19 cellular contexts compared by ENCODE assay signal in the genomic region with DNA sequence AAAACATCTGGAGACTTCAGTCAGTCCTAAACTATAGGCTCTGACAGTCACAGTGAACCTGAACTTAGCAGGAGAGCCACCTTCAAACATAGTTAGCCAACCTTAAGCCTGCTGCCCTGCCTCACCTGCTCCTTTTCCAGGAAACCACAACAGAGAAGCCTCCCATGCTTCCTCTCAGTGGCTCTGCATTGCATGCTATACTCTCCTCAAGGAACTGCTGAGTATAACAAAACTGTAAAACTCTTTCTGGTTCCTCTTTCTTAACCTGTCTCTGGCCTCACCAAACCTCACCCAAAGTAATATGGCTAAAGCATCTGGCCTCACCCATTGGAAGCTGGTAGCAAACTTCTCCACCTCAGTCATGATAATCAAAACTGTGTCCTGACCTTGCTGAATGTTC.
"Had no signal": no experiment of that assay in that cellular context is flagged by ENCODE, and none has a peak within 500 bp of the region (broad histone marks: within the 10 kb centered on the region; RNA-seq: fewer than 3 reads in every experiment).

No MANE protein-coding gene starts in this region.

- H3K9me3 ChIP-seq: colonic mucosa, psoas muscle, right lobe of liver, suprapubic skin had no signal

- DNase-seq: activated CD4-positive, alpha-beta T cell treated with anti-CD3 and anti-CD28 coated beads, Interleukin-2, amount 10 ng/mL, durations not matched to agents 7 days and 5 days; activated CD8-positive, alpha-beta memory T cell treated with anti-CD3 and anti-CD28 coated beads, Interleukin-2, amount 50 U/mL, for 48 hours; activated gamma-delta T cell treated with Interleukin-2 at 50 U/mL for 16 hours; activated naive CD8-positive, alpha-beta T cell treated with anti-CD3 and anti-CD28 coated beads for 36 hours; activated T-cell treated with anti-CD3 and anti-CD28 coated beads, Interleukin-2, amount 50 U/mL, for 72 hours; amygdala; central memory CD4-positive, alpha-beta T cell; colonic mucosa; left cardiac atrium; lower lobe of right lung; psoas muscle; right lobe of liver; stimulated activated CD4-positive, alpha-beta T cell treated with anti-CD3 and anti-CD28 coated beads, Interleukin-4, amount 100 ng/mL, for 4 hours; stimulated activated CD8-positive, alpha-beta memory T cell treated with anti-CD3 and anti-CD28 coated beads, Interleukin-4, amount 100 ng/mL, for 48 hours; trophoblast cell had no signal

- H3K4me3 Mint-ChIP-seq: activated CD4-positive, alpha-beta T cell treated with anti-CD3 and anti-CD28 coated beads, Interleukin-2, amount 10 ng/mL, durations not matched to agents 7 days and 5 days; activated naive CD8-positive, alpha-beta T cell treated with anti-CD3 and anti-CD28 coated beads for 36 hours; activated T-cell treated with anti-CD3 and anti-CD28 coated beads, Interleukin-2, amount 50 U/mL, for 72 hours; brain; stimulated activated naive CD8-positive, alpha-beta T cell treated with anti-CD3 and anti-CD28 coated beads, Interleukin-15, Interleukin-2, amounts not matched to agents 100 ng/mL and 50 ng/mL, for 24 hours had no signal

- H3K36me3 ChIP-seq: colonic mucosa, lower lobe of right lung, right lobe of liver, suprapubic skin had no signal

- H3K27ac Mint-ChIP-seq: activated CD4-positive, alpha-beta T cell treated with anti-CD3 and anti-CD28 coated beads, Interleukin-2, amount 10 ng/mL, durations not matched to agents 7 days and 5 days; activated naive CD8-positive, alpha-beta T cell treated with anti-CD3 and anti-CD28 coated beads for 36 hours; activated T-cell treated with anti-CD3 and anti-CD28 coated beads, Interleukin-2, amount 50 U/mL, for 72 hours; brain; stimulated activated naive CD8-positive, alpha-beta T cell treated with anti-CD3 and anti-CD28 coated beads, Interleukin-15, Interleukin-2, amounts not matched to agents 100 ng/mL and 50 ng/mL, for 24 hours had no signal

- H3K9me3 Mint-ChIP-seq: stimulated activated naive CD8-positive, alpha-beta T cell treated with anti-CD3 and anti-CD28 coated beads, Interleukin-15, Interleukin-2, amounts not matched to agents 100 ng/mL and 50 ng/mL, for 24 hours had no signal

- H3K4me1 ChIP-seq: colonic mucosa, lower lobe of right lung, psoas muscle, right lobe of liver, suprapubic skin had no signal

- H3K4me2 ChIP-seq: smooth muscle cell had no signal

- H3K4me3 ChIP-seq: colonic mucosa, lower lobe of right lung, psoas muscle, right lobe of liver, smooth muscle cell, suprapubic skin had no signal

- H3K36me3 Mint-ChIP-seq: activated naive CD8-positive, alpha-beta T cell treated with anti-CD3 and anti-CD28 coated beads for 36 hours had no signal

- H3K27ac ChIP-seq: colonic mucosa, lower lobe of right lung, psoas muscle, right lobe of liver, suprapubic skin had no signal

- H3K4me1 Mint-ChIP-seq: activated CD4-positive, alpha-beta T cell treated with anti-CD3 and anti-CD28 coated beads, Interleukin-2, amount 10 ng/mL, durations not matched to agents 7 days and 5 days; activated naive CD8-positive, alpha-beta T cell treated with anti-CD3 and anti-CD28 coated beads for 36 hours had no signal

- H3K27me3 Mint-ChIP-seq: activated CD4-positive, alpha-beta T cell treated with anti-CD3 and anti-CD28 coated beads, Interleukin-2, amount 10 ng/mL, durations not matched to agents 7 days and 5 days; activated naive CD8-positive, alpha-beta T cell treated with anti-CD3 and anti-CD28 coated beads for 36 hours; brain; stimulated activated naive CD8-positive, alpha-beta T cell treated with anti-CD3 and anti-CD28 coated beads, Interleukin-15, Interleukin-2, amounts not matched to agents 100 ng/mL and 50 ng/mL, for 24 hours had no signal

- ATAC-seq: activated T-cell treated with anti-CD3 and anti-CD28 coated beads, Interleukin-2, amount 50 U/mL, for 72 hours; left cardiac atrium; lower lobe of right lung; psoas muscle; right lobe of liver had no signal

- H3K27me3 ChIP-seq: colonic mucosa, right lobe of liver, suprapubic skin had no signal
